Comparison of ENCODE assay signal across 16 cellular contexts in the genomic region with DNA sequence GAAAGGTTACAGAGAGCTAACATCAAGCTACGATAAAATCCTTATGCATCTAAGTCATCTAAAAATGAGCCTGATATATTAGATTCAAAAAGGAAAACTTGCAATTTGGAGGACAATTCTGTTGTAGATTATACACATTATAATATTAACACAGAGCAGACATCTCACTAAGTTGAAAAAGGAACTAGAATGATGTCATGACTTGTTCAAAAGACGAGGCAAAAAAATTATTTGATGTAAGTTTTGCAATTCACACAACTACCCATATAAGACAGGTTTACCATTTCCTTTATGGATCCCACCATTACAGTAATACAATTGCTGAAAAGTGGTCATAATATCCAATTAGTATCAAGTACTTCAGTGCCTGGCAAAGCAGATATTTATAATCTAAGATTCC. TPM values are rescaled to one million over a fixed set of nuclear protein-coding genes. Genes with fewer than 3 reads are reported as not detected.
DNase-seq lines count a peak whose midpoint lies in the region; ATAC-seq lines count a peak whose summit lies in the region.
"Had no signal": no experiment of that assay in that cellular context is flagged by ENCODE, and none has a peak within 500 bp of the region (broad histone marks: within the 10 kb centered on the region; RNA-seq: fewer than 3 reads in every experiment).

No MANE protein-coding gene starts in this region.

- DNase-seq in activated T-cell treated with anti-CD3 and anti-CD28 coated beads, Interleukin-2, amount 50 U/mL, for 4 hours, result no peak
- DNase-seq in activated T-cell treated with anti-CD3 and anti-CD28 coated beads for 4 hours (no peak), T-cell (no peak), NCI-H187 (lab: John Stamatoyannopoulos, UW) (no peak)
- DNase-seq in CD8-positive, alpha-beta memory T cell, result peak in 1 of 5 donors; percentile 48
- no peak for DNase-seq in activated naive CD8-positive, alpha-beta T cell treated with anti-CD3 and anti-CD28 coated beads, Interleukin-2, amount 10 ng/mL, durations not matched to agents 7 days and 5 days
- DNase-seq: DMS 273 treated with DMSO at 0.1 percent for 48 hours, KG1, NCI-H1105 treated with DMSO at 0.1 percent for 48 hours, NCI-H187 treated with DMSO at 0.1 percent for 48 hours, NCI-H446 treated with DMSO at 0.1 percent for 48 hours, NCI-H748 treated with DMSO at 0.1 percent for 48 hours had no signal

- peaks cover 3% of the 10 kb centered on the region for H3K36me3 ChIP-seq in CD8-positive, alpha-beta memory T cell (ENCODE audit: insufficient read depth, low read length)

- H3K9me3 Mint-ChIP-seq in activated T-cell treated with anti-CD3 and anti-CD28 coated beads, Interleukin-2, amount 50 U/mL, for 4 hours, result no peaks in the 10 kb centered on the region
- H3K9me3 Mint-ChIP-seq in CD8-positive, alpha-beta memory T cell, result no peaks in the 10 kb centered on the region
- H3K9me3 Mint-ChIP-seq in T-cell, result no peaks in the 10 kb centered on the region
- H3K9me3 Mint-ChIP-seq in activated naive CD8-positive, alpha-beta T cell treated with anti-CD3 and anti-CD28 coated beads, Interleukin-2, amount 10 ng/mL, durations not matched to agents 7 days and 5 days, result no peaks in the 10 kb centered on the region
- H3K9me3 Mint-ChIP-seq: GM23338 had no signal

- H3K9me3 ChIP-seq in CD8-positive, alpha-beta memory T cell (ENCODE audit: low read length), result no peaks in the 10 kb centered on the region

- POLR2A ChIA-PET in CD8-positive, alpha-beta memory T cell (lab: Charles Lee), result no interaction called here
- POLR2A ChIA-PET in T-cell (lab: Charles Lee), result interaction anchor here in 1 of 2 donors (0.6 kb wide), 1 partner anchor 322 kb away, joined by 3 read pairs; no protein-coding TSS in a partner anchor
- POLR2A ChIA-PET in activated naive CD8-positive, alpha-beta T cell treated with anti-CD3 and anti-CD28 coated beads, Interleukin-2, amount 10 ng/mL, durations not matched to agents 7 days and 5 days (lab: Charles Lee), result interaction anchor here (3.2 kb wide), 1 partner anchor 24 kb away, joined by 8 read pairs; no protein-coding TSS in a partner anchor

- peak overlapping the region; percentile 24 for H3K4me3 Mint-ChIP-seq in activated T-cell treated with anti-CD3 and anti-CD28 coated beads, Interleukin-2, amount 50 U/mL, for 4 hours
- no peak overlapping the region for H3K4me3 Mint-ChIP-seq in CD8-positive, alpha-beta memory T cell
- H3K4me3 Mint-ChIP-seq in T-cell, result peak overlapping the region in 2 of 3 donors; percentile 31 to 52
- H3K4me3 Mint-ChIP-seq in activated naive CD8-positive, alpha-beta T cell treated with anti-CD3 and anti-CD28 coated beads, Interleukin-2, amount 10 ng/mL, durations not matched to agents 7 days and 5 days, result peak overlapping the region; percentile 69
- H3K4me3 Mint-ChIP-seq: B cell, GM23338 had no signal

- peaks cover 77% of the 10 kb centered on the region for H3K4me1 Mint-ChIP-seq in activated T-cell treated with anti-CD3 and anti-CD28 coated beads, Interleukin-2, amount 50 U/mL, for 4 hours (ENCODE audit: low read depth)
- peaks cover 61 to 88% (median 87%) of the 10 kb centered on the region in 3 donors for H3K4me1 Mint-ChIP-seq in CD8-positive, alpha-beta memory T cell
- peaks cover 84 to 92% (median 90%) of the 10 kb centered on the region in 3 donors for H3K4me1 Mint-ChIP-seq in T-cell
- H3K4me1 Mint-ChIP-seq in activated naive CD8-positive, alpha-beta T cell treated with anti-CD3 and anti-CD28 coated beads, Interleukin-2, amount 10 ng/mL, durations not matched to agents 7 days and 5 days, result peaks cover 74% of the 10 kb centered on the region
- H3K4me1 Mint-ChIP-seq: B cell had no signal

- no peak for ATAC-seq in activated T-cell treated with anti-CD3 and anti-CD28 coated beads, Interleukin-2, amount 50 U/mL, for 4 hours
- ATAC-seq in T-cell (replicated peaks in 1 of 4) (peak in 1 of 4 experiments; percentile 44), HG02571 (IDR thresholded peaks at IDR 0.05; ENCODE audit: unreplicated experiment) (no peak)
- no peak for ATAC-seq in activated naive CD8-positive, alpha-beta T cell treated with anti-CD3 and anti-CD28 coated beads, Interleukin-2, amount 10 ng/mL, durations not matched to agents 7 days and 5 days (ENCODE audit: low read depth)
- ATAC-seq: GM23338, Right ventricle myocardium inferior had no signal

- no peaks in the 10 kb centered on the region for H3K27me3 Mint-ChIP-seq in activated T-cell treated with anti-CD3 and anti-CD28 coated beads, Interleukin-2, amount 50 U/mL, for 4 hours (ENCODE audit: low read depth)
- no peaks in the 10 kb centered on the region for H3K27me3 Mint-ChIP-seq in CD8-positive, alpha-beta memory T cell
- H3K27me3 Mint-ChIP-seq in T-cell, result no peaks in the 10 kb centered on the region
- no peaks in the 10 kb centered on the region for H3K27me3 Mint-ChIP-seq in activated naive CD8-positive, alpha-beta T cell treated with anti-CD3 and anti-CD28 coated beads, Interleukin-2, amount 10 ng/mL, durations not matched to agents 7 days and 5 days
- H3K27me3 Mint-ChIP-seq: B cell had no signal

- CTCF ChIA-PET in CD8-positive, alpha-beta memory T cell (lab: Charles Lee), result no interaction called here
- CTCF ChIA-PET in T-cell (lab: Charles Lee), result interaction anchor here in 1 of 2 donors (1.1 kb wide), 1 partner anchor 20 kb away, joined by 4 read pairs; no protein-coding TSS in a partner anchor

- peak overlapping the region in 5 of 8 donors; percentile 8 to 46 (median 24) for H3K27ac Mint-ChIP-seq in CD8-positive, alpha-beta memory T cell
- peak overlapping the region; percentile 39 to 93 for H3K27ac Mint-ChIP-seq in T-cell
- peak overlapping the region; percentile 9 for H3K27ac Mint-ChIP-seq in activated naive CD8-positive, alpha-beta T cell treated with anti-CD3 and anti-CD28 coated beads, Interleukin-2, amount 10 ng/mL, durations not matched to agents 7 days and 5 days
- H3K27ac Mint-ChIP-seq: B cell had no signal

- peaks cover 81% of the 10 kb centered on the region for H3K4me1 ChIP-seq in CD8-positive, alpha-beta memory T cell (ENCODE audit: insufficient read depth, low read length)

- peaks cover 36% of the 10 kb centered on the region for H3K36me3 Mint-ChIP-seq in activated T-cell treated with anti-CD3 and anti-CD28 coated beads, Interleukin-2, amount 50 U/mL, for 4 hours (ENCODE audit: insufficient read depth)
- peaks cover 6 to 66% (median 11%) of the 10 kb centered on the region in 3 donors for H3K36me3 Mint-ChIP-seq in CD8-positive, alpha-beta memory T cell
- H3K36me3 Mint-ChIP-seq in T-cell, result peaks cover 61% of the 10 kb centered on the region
- peaks cover 63% of the 10 kb centered on the region for H3K36me3 Mint-ChIP-seq in activated naive CD8-positive, alpha-beta T cell treated with anti-CD3 and anti-CD28 coated beads, Interleukin-2, amount 10 ng/mL, durations not matched to agents 7 days and 5 days

- no peak overlapping the region for H3K27ac ChIP-seq in CD8-positive, alpha-beta memory T cell (ENCODE audit: low read depth, low read length)

- H3K4me3 ChIP-seq in CD8-positive, alpha-beta memory T cell (ENCODE audit: low read length), result no peak overlapping the region
- H3K4me3 ChIP-seq: GM23338 had no signal

- no peaks in the 10 kb centered on the region for H3K27me3 ChIP-seq in CD8-positive, alpha-beta memory T cell (ENCODE audit: insufficient read depth, low read length, poor library complexity, severe bottlenecking)

RNA-seq across cellular contexts. Expression of a gene that starts 15.9 kb away (rescaled TPM):
- 100 to 1,000 TPM; 209 to 239 (median 228) TPM for total RNA-seq in activated T-cell treated with anti-CD3 and anti-CD28 coated beads, Interleukin-2, amount 50 U/mL, for 4 hours
- total RNA-seq in CD8-positive, alpha-beta memory T cell, result 100 to 1,000 TPM; 158 to 163 TPM
- 89.6 TPM for polyA plus RNA-seq in CD8-positive, alpha-beta memory T cell
- total RNA-seq in T-cell, result 100 to 1,000 TPM; 204 to 417 (median 282) TPM
- total RNA-seq in activated naive CD8-positive, alpha-beta T cell treated with anti-CD3 and anti-CD28 coated beads, Interleukin-2, amount 10 ng/mL, durations not matched to agents 7 days and 5 days, result 100 to 1,000 TPM; 281 to 288 TPM

Comparison
In these comparisons a context has a peak if more than half of its experiments do, and no peak if none do; other contexts are left out.
1. H3K4me3 Mint-ChIP-seq: peak in activated T-cell treated with anti-CD3 and anti-CD28 coated beads, Interleukin-2, amount 50 U/mL, for 4 hours (single experiment), T-cell (2 of 3) and activated naive CD8-positive, alpha-beta T cell treated with anti-CD3 and anti-CD28 coated beads, Interleukin-2, amount 10 ng/mL, durations not matched to agents 7 days and 5 days (single experiment); none in CD8-positive, alpha-beta memory T cell (0 of 7).
2. H3K27ac Mint-ChIP-seq: peak in every context shown above with its lines; median percentile 66 in T-cell; 24 in CD8-positive, alpha-beta memory T cell; 9 in activated naive CD8-positive, alpha-beta T cell treated with anti-CD3 and anti-CD28 coated beads, Interleukin-2, amount 10 ng/mL, durations not matched to agents 7 days and 5 days.